ENCODE assay signal across 20 cellular contexts in the genomic region with DNA sequence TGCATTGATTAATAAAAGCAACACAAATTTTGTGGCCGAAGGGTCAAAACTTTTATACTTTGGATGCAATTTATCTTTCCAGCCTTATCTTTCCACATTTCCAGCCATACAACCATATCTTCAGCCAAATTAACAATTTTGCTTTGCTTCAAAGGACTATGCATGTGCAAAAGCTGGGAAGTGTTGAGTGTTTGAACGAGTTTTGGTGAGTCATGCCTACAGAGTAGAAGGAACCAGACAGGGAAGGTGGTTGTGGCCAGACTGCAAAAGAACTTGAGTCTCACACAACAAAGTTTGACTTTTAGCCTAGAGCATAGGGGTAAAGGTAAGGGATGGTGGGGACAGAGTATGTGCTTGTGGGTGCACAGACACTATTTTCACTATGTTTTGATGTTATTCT. TPM values are rescaled to one million over a fixed set of nuclear protein-coding genes. Genes with fewer than 3 reads are reported as not detected.
"Had no signal": no experiment of that assay in that cellular context is flagged by ENCODE, and none has a peak within 500 bp of the region (broad histone marks: within the 10 kb centered on the region; RNA-seq: fewer than 3 reads in every experiment).

No MANE protein-coding gene starts in this region.

- H3K4me1 ChIP-seq: neural progenitor cell, right lobe of liver, testis, upper lobe of left lung had no signal

- ATAC-seq: activated CD4-positive, alpha-beta T cell treated with anti-CD3 and anti-CD28 coated beads for 36 hours; esophagus mucosa; right lobe of liver; SK-N-SH treated with all-trans-retinoic acid at 6 μM for 48 hours had no signal

- H3K9me3 ChIP-seq: ovary, right lobe of liver, testis, upper lobe of left lung had no signal

- H3K27me3 ChIP-seq: dorsolateral prefrontal cortex, neural progenitor cell, ovary, right lobe of liver, testis, upper lobe of left lung had no signal

- DNase-seq: activated CD4-positive, alpha-beta memory T cell treated with anti-CD3 and anti-CD28 coated beads, Interleukin-2, amount 10 ng/mL, durations not matched to agents 7 days and 5 days; activated CD4-positive, alpha-beta T cell treated with anti-CD3 and anti-CD28 coated beads for 36 hours; activated effector memory CD4-positive, alpha-beta T cell treated with anti-CD3 and anti-CD28 coated beads, Interleukin-2, amount 50 U/mL, for 16 hours; activated T-cell treated with anti-CD3 and anti-CD28 coated beads, Interleukin-2, amount 50 U/mL, for 24 hours; amygdala; foreskin melanocyte; head of caudate nucleus; naive B cell; ovary; right lobe of liver; T-helper 1 cell; testis; upper lobe of left lung had no signal

- H3K4me3 ChIP-seq: dorsolateral prefrontal cortex, lung, neural progenitor cell, ovary, right lobe of liver, testis, upper lobe of left lung had no signal

- H3K36me3 ChIP-seq: neural progenitor cell, ovary, right lobe of liver, upper lobe of left lung had no signal

- H3K4me2 ChIP-seq: neural progenitor cell had no signal

- H3K9ac ChIP-seq: neural progenitor cell had no signal

- H2AFZ ChIP-seq: neural progenitor cell had no signal

- H3K27ac ChIP-seq: dorsolateral prefrontal cortex, neural progenitor cell, ovary, right lobe of liver, testis, upper lobe of left lung had no signal

RNA-seq across cellular contexts. Expression of gene GABRA2, which starts 53.0 kb away (rescaled TPM):
- total RNA-seq: activated CD4-positive, alpha-beta memory T cell treated with anti-CD3 and anti-CD28 coated beads, Interleukin-2, amount 10 ng/mL, durations not matched to agents 7 days and 5 days; activated CD4-positive, alpha-beta T cell treated with anti-CD3 and anti-CD28 coated beads for 36 hours; esophagus mucosa; mononuclear cell; pulmonary artery endothelial cell; upper lobe of left lung had no signal
